ENCODE assay signal across 8 cellular contexts in the genomic region with DNA sequence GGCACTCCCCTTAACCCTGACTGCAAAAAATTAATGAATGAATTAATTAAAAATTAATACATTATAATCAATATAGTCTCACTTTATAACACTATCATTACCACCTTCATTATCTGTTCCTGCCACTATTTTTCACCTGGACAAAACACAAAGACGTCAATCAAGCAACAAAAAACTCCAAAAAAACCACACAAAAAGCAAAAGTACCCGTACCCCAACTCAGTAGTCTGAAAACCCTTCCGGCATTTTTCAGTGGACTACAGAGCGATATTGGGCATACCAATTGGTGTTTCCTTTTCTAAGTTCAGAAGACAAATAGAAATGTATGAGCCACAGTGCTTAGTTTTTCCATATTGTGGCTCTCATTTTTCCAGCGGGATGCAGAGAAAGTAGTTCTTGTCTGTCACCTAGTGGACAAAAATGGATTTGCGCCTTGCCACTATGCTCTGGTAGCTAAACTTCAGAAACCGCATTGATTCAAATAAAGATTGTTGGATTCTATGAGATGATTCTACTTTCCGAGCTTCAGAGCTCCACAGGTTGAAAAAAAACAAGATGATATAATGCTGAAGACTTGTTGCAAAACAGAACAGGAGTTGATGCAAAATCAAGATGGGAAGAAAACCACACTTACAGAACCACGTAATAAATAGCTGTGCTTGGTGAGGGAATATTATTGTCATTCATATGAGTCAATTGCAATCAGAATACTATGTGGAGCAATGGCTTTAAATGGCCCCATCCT. TPM values are rescaled to one million over a fixed set of nuclear protein-coding genes. Genes with fewer than 3 reads are reported as not detected.
DNase-seq lines count a peak whose midpoint lies in the region; ATAC-seq and TF ChIP-seq lines count a peak whose summit lies in the region.

No MANE protein-coding gene starts in this region.

- no peaks in the 10 kb centered on the region for H3K36me3 ChIP-seq in sigmoid colon

- H3K4me1 ChIP-seq in right cardiac atrium (ENCODE audit: control insufficient read depth, insufficient read depth, low read length) (no peaks in the 10 kb centered on the region), sigmoid colon (peaks cover 0 to 27% (median 19%) of the 10 kb centered on the region in 4 donors)

- peak; percentile 61 for ATAC-seq in GM21529 (IDR thresholded peaks at IDR 0.05; ENCODE audit: unreplicated experiment)
- peak; percentile 44 to 53 for ATAC-seq in right cardiac atrium
- ATAC-seq in HG03460 (IDR thresholded peaks at IDR 0.05; ENCODE audit: unreplicated experiment) = no peak

- intact Hi-C loops in right cardiac atrium (cut with DNase I) = loop anchor here (1.0 to 10.0 kb wide), 6 partner anchors 64 to 214 kb away; no protein-coding TSS in a partner anchor
- intact Hi-C loops in sigmoid colon (cut with DNase I) = loop anchor here (1.0 to 5.0 kb wide), 3 partner anchors 213 to 631 kb away; partner anchors contain the start of gene CCDC7

- H3K9me3 ChIP-seq in right cardiac atrium (ENCODE audit: control insufficient read depth, low read length) (no peaks in the 10 kb centered on the region), sigmoid colon (no peaks in the 10 kb centered on the region)

- no peak overlapping the region for H3K27ac ChIP-seq in right cardiac atrium (ENCODE audit: low read length)
- peak overlapping the region in 2 of 4 donors; percentile 44 to 49 for H3K27ac ChIP-seq in sigmoid colon

- DNase-seq in CMK (ENCODE audit: low read depth) (peak; percentile 31), NCI-H1105 (lab: John Stamatoyannopoulos, UW) (peak; percentile 11), T-helper 1 cell (peak in 4 of 5 donors; percentile 32 to 82 (median 40)), amniotic epithelial cell (ENCODE audit: low read depth) (peak; percentile 91), right cardiac atrium (no peak), sigmoid colon (peak; percentile 75)

- TF ChIP-seq CTCF in sigmoid colon (IDR thresholded peaks at IDR 0.05) = peak; percentile 93 to 99 (median 98)

- TF ChIP-seq EP300 in sigmoid colon (IDR thresholded peaks at IDR 0.05) = no peak

- TF ChIP-seq POLR2A in sigmoid colon (IDR thresholded peaks at IDR 0.05) = no peak

- 22% methylated on average over 9 of the region's 9 CpGs for WGBS in right cardiac atrium
- WGBS in sigmoid colon, 2 donors = 12 to 21% methylated on average over 9 of the region's 9 CpGs

- H3K4me3 ChIP-seq in right cardiac atrium (ENCODE audit: low read length) (no peak overlapping the region), sigmoid colon (no peak overlapping the region)

- no peaks in the 10 kb centered on the region for H3K27me3 ChIP-seq in right cardiac atrium (ENCODE audit: control insufficient read depth, insufficient read depth)
- no peaks in the 10 kb centered on the region for H3K27me3 ChIP-seq in sigmoid colon

RNA-seq across cellular contexts. Expression of gene ITGB1, which starts 50.6 kb away (rescaled TPM):
- total RNA-seq in right cardiac atrium (100 to 1,000 TPM; 453 to 583 (median 494) TPM), sigmoid colon (1,000 to 10,000 TPM in 1 of 4 donors, 100 to 1,000 TPM in 3; 588 to 1,360 (median 919) TPM)
- polyA plus RNA-seq in right cardiac atrium (259 TPM), sigmoid colon (100 to 1,000 TPM in 1 of 3 donors, 10 to 100 TPM in 2; 43.8 to 151 (median 50.9) TPM)

Comparison
In these comparisons a context has a peak if more than half of its experiments do, and no peak if none do; other contexts are left out.
1. DNase-seq: peak in CMK (single experiment), NCI-H1105 (single experiment), T-helper 1 cell (4 of 5), amniotic epithelial cell (single experiment) and sigmoid colon (single experiment); none in right cardiac atrium (0 of 3).